In genomic region chr11:61133145-61133544, GRCh38 we compare ENCODE assay signal across 17 cellular contexts. TPM values are rescaled to one million over a fixed set of nuclear protein-coding genes. Genes with fewer than 3 reads are reported as not detected.
DNase-seq lines count a peak whose midpoint lies in the region; TF ChIP-seq lines count a peak whose summit lies in the region.
"Had no signal": no experiment of that assay in that cellular context is flagged by ENCODE, and none has a peak within 500 bp of the region (broad histone marks: within the 10 kb centered on the region; RNA-seq: fewer than 3 reads in every experiment).

No MANE protein-coding gene starts in this region.

- TF ChIP-seq CTCF in VCaP (conservative IDR thresholded peaks at IDR 0.05) (no peak), neural crest cell (conservative IDR thresholded peaks at IDR 0.05) (no peak)

- no peaks in the 10 kb centered on the region for H3K27me3 Mint-ChIP-seq in activated T-cell treated with anti-CD3 and anti-CD28 coated beads, Interleukin-2, amount 50 U/mL, for 24 hours
- no peaks in the 10 kb centered on the region for H3K27me3 Mint-ChIP-seq in neural crest cell (ENCODE audit: low read depth)
- H3K27me3 Mint-ChIP-seq: CD4-positive, CD25-positive, alpha-beta regulatory T cell; IgD-negative memory B cell had no signal

- H3K4me3 Mint-ChIP-seq in activated T-cell treated with anti-CD3 and anti-CD28 coated beads, Interleukin-2, amount 50 U/mL, for 24 hours: no peak overlapping the region
- H3K4me3 Mint-ChIP-seq in neural crest cell: no peak overlapping the region
- H3K4me3 Mint-ChIP-seq: CD4-positive, CD25-positive, alpha-beta regulatory T cell; GM23338 had no signal

- DNase-seq in activated T-cell treated with anti-CD3 and anti-CD28 coated beads, Interleukin-2, amount 50 U/mL, for 24 hours: no peak
- DNase-seq in activated T-cell treated with anti-CD3 and anti-CD28 coated beads for 4 hours (no peak), neural crest cell (ENCODE audit: low read depth, low spot score) (no peak), D341Med (ENCODE audit: low spot score) (no peak), NK-92 (lab: John Stamatoyannopoulos, UW; ENCODE audit: unreplicated experiment) (no peak), NCI-H69 (lab: John Stamatoyannopoulos, UW) (no peak)
- DNase-seq in activated CD8-positive, alpha-beta memory T cell treated with anti-CD3 and anti-CD28 coated beads for 24 hours: no peak
- DNase-seq: Calu3; CD4-positive, CD25-positive, alpha-beta regulatory T cell; DMS79 had no signal

- H3K27ac ChIP-seq in VCaP: 0 out of 2 replicates have a peak overlapping the region, but pooled peaks have one; percentile 84
- H3K27ac ChIP-seq: 22Rv1 had no signal

- peaks cover 25% of the 10 kb centered on the region for H3K4me1 Mint-ChIP-seq in activated T-cell treated with anti-CD3 and anti-CD28 coated beads, Interleukin-2, amount 50 U/mL, for 24 hours (ENCODE audit: low read depth)
- peaks cover 7% of the 10 kb centered on the region for H3K4me1 Mint-ChIP-seq in neural crest cell

- H3K9me3 Mint-ChIP-seq in activated T-cell treated with anti-CD3 and anti-CD28 coated beads, Interleukin-2, amount 50 U/mL, for 24 hours: no peaks in the 10 kb centered on the region
- no peaks in the 10 kb centered on the region for H3K9me3 Mint-ChIP-seq in neural crest cell
- H3K9me3 Mint-ChIP-seq: GM23338 had no signal

- H3K36me3 Mint-ChIP-seq in activated T-cell treated with anti-CD3 and anti-CD28 coated beads, Interleukin-2, amount 50 U/mL, for 24 hours (ENCODE audit: low read depth): peaks cover 32% of the 10 kb centered on the region
- H3K36me3 Mint-ChIP-seq in neural crest cell (ENCODE audit: low read depth): peaks cover 2% of the 10 kb centered on the region

- peak overlapping the region; percentile 29 for H3K27ac Mint-ChIP-seq in activated T-cell treated with anti-CD3 and anti-CD28 coated beads, Interleukin-2, amount 50 U/mL, for 24 hours
- peak overlapping the region; percentile 95 for H3K27ac Mint-ChIP-seq in neural crest cell (ENCODE audit: unreplicated experiment)
- H3K27ac Mint-ChIP-seq: CD4-positive, CD25-positive, alpha-beta regulatory T cell; GM23338 had no signal

RNA-seq across cellular contexts. Expression of gene VPS37C, which starts 28.1 kb away (rescaled TPM):
- 25.8 and 26.0 TPM in 2 replicates for total RNA-seq in neural crest cell

RNA-seq across cellular contexts. Expression of gene CD5, which starts 30.9 kb away (rescaled TPM):
- not detected in 2 replicates for total RNA-seq in neural crest cell
- total RNA-seq: A673, Calu3, G401, GM23338, HT1080 had no signal
